ENCODE assay signal across 8 cellular contexts in the genomic region with DNA sequence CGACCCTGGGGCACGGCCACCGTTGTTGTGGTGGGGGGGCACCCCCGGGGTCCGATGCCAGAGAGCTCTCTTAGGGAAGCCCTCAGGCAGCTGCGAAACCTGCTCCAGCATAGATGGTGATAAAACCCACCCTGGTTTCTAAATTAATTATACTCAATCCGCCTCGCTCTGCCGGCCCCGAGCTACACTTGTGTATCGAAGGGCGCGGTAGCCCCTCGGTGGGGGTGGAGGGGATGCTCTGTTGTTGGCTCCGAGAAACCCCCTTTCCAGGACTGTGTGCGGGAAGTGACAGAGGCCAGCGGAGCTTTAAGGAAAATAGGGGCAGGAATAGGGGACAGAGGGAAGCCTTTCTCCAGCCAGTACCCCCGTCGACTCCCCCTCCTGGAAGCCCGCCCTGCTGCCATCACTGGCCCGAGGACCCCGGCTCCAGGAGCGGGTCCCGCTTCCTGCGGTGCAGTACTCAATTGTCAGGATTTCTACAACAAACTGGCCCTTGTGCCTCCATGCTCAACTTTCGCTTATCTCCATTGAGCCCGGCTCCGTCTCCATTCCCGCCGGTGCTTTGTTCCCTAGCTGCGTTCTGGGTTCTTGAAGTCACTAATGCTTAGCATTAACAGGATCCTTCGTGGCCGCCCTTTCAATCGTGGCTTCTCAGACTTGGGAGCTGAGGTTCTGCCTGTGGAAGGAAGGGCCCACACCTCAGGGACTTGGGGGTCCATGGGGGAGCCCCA.
DNase-seq lines count a peak whose midpoint lies in the region; ATAC-seq and TF ChIP-seq lines count a peak whose summit lies in the region.

No MANE protein-coding gene starts in this region.

- intact Hi-C loops in PC-3 (cut with micrococcal nuclease): no loop called here

- in situ Hi-C loops in G401 (cut with HindIII; ENCODE audit: low sequenced_read_pairs): no loop called here

- ATAC-seq in PC-3 (no peak), HG02623 (IDR thresholded peaks at IDR 0.05; ENCODE audit: unreplicated experiment) (no peak), GM19351 (IDR thresholded peaks at IDR 0.05; ENCODE audit: unreplicated experiment) (no peak), HG03342 (IDR thresholded peaks at IDR 0.05; ENCODE audit: unreplicated experiment) (no peak)

- no peak overlapping the region for H3K27ac ChIP-seq in PC-3 (ENCODE audit: low read length)

- BruUV-seq in PC-3 (replicated peaks; lab: Mats Ljungman, UMichigan): no TSS peak

- H3K4me1 ChIP-seq in PC-3 (ENCODE audit: insufficient read depth, low read length): no peaks in the 10 kb centered on the region

- peaks cover 9% of the 10 kb centered on the region; the same call in 1 of the 2 replicates for H3K27me3 ChIP-seq in PC-3 (ENCODE audit: low read length)

- H3K36me3 ChIP-seq in PC-3 (ENCODE audit: low read depth, low read length): no peaks in the 10 kb centered on the region

- CTCF ChIA-PET in PC-3 (lab: Charles Lee): no interaction called here

- peak; percentile 3 for DNase-seq in G401 (ENCODE audit: low spot score)
- DNase-seq in PC-3: no peak
- no peak for DNase-seq in fibroblast of villous mesenchyme (ENCODE audit: low read depth)
- no peak for DNase-seq in retinal pigment epithelial cell (ENCODE audit: low read depth)
- no peak for DNase-seq in EL

- no peaks in the 10 kb centered on the region for H3K79me2 ChIP-seq in PC-3 (ENCODE audit: low read length)

- no peaks in the 10 kb centered on the region for H3K9me2 ChIP-seq in PC-3 (replicated peaks; ENCODE audit: low read length)

- peak overlapping the region; percentile 75; the same call in 1 of the 2 replicates for H2AFZ ChIP-seq in PC-3 (ENCODE audit: low read length)

- H4K20me1 ChIP-seq in PC-3 (ENCODE audit: low read length): no peaks in the 10 kb centered on the region

- H3K9me3 ChIP-seq in PC-3 (ENCODE audit: low read length): no peaks in the 10 kb centered on the region

- POLR2A ChIA-PET in PC-3 (lab: Charles Lee; ENCODE audit: unreplicated experiment): no interaction called here

- H3K4me2 ChIP-seq in PC-3 (ENCODE audit: low read length): peak overlapping the region; percentile 89

- H3K9ac ChIP-seq in PC-3 (ENCODE audit: low read length): no peak overlapping the region

- TF ChIP-seq CTCF in PC-3 (conservative IDR thresholded peaks at IDR 0.05; ENCODE audit: low read depth, low read length): no peak
- no peak for TF ChIP-seq CTCF in fibroblast of villous mesenchyme (IDR thresholded peaks at IDR 0.05; ENCODE audit: insufficient read depth, low read depth, low read length)
- no peak for TF ChIP-seq CTCF in retinal pigment epithelial cell (conservative IDR thresholded peaks at IDR 0.05; ENCODE audit: low read depth, low read length)

- H3K4me3 ChIP-seq in PC-3 (ENCODE audit: low read length): peak overlapping the region; percentile 65
- peak overlapping the region; percentile 37 for H3K4me3 ChIP-seq in fibroblast of villous mesenchyme (ENCODE audit: low read depth, low read length)
- H3K4me3 ChIP-seq in retinal pigment epithelial cell (ENCODE audit: low read length): peak overlapping the region; percentile 39

- no peaks in the 10 kb centered on the region for H3F3A ChIP-seq in PC-3 (ENCODE audit: low read length, unreplicated experiment)
